ENCODE assay signal across 8 cellular contexts in the genomic region with DNA sequence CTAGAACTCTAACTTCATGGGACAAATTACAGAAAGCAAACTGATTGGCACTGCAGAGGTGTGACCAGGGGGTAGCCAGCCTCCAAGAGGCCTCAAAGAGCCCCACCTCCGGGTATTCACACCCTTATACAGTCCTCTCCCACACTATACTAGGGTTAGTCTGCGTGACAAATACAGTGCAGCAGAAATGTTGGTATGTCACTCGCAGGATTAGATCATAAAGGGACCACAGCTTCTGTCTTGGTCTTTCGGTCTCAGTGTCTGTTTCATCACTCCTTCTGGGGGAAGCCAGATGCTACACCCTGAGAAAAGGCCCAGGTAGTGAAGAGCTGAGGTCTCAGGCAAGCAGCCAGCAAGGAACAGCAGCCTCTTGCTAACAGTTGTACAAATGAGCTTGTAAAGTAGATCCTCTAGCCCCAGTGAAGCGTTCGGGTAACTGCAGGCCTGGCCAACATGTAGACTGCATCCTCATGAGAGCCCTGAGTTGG.
DNase-seq lines count a peak whose midpoint lies in the region; ATAC-seq and TF ChIP-seq lines count a peak whose summit lies in the region.

No MANE protein-coding gene starts in this region.

- no peaks in the 10 kb centered on the region for H3K27me3 Mint-ChIP-seq in central memory CD8-positive, alpha-beta T cell

- peaks cover 7% of the 10 kb centered on the region for H3K36me3 ChIP-seq in GM06990 (ENCODE audit: control insufficient read depth, insufficient read depth, low read length)

- DNase-seq in GM06990 (ENCODE audit: extremely low read depth, insufficient read length) (peak; percentile 65), UCSD-AML1 (lab: John Stamatoyannopoulos, UW; ENCODE audit: unreplicated experiment) (no peak), CD1c-positive myeloid dendritic cell (ENCODE audit: extremely low spot score) (no peak), HEK293T (ENCODE audit: extremely low spot score) (no peak)
- DNase-seq in central memory CD8-positive, alpha-beta T cell (ENCODE audit: low spot score in 2 of 2): no peak
- DNase-seq in central memory CD4-positive, alpha-beta T cell: no peak

- H3K4me3 ChIP-seq in GM06990 (replicated peaks; ENCODE audit: low read depth, low read length): no peak overlapping the region

- ATAC-seq in GM19395 (IDR thresholded peaks at IDR 0.05; ENCODE audit: unreplicated experiment): peak; percentile 89
- peak; percentile 75 for ATAC-seq in HG03108 (IDR thresholded peaks at IDR 0.05; ENCODE audit: unreplicated experiment)
- peak; percentile 79 for ATAC-seq in central memory CD8-positive, alpha-beta T cell (replicated peaks; ENCODE audit: extremely low read depth, poor library complexity, severe bottlenecking)

- POLR2A ChIA-PET in HEK293T (lab: Yijun Ruan, JAX): no interaction called here

- H3K27me3 ChIP-seq in GM06990 (replicated peaks; ENCODE audit: control insufficient read depth, insufficient read depth, low read length): no peaks in the 10 kb centered on the region

- no peaks in the 10 kb centered on the region for H3K9me3 Mint-ChIP-seq in central memory CD8-positive, alpha-beta T cell

- H3K27ac Mint-ChIP-seq in central memory CD8-positive, alpha-beta T cell (ENCODE audit: low read depth): peak overlapping the region; percentile 76

- TF ChIP-seq CTCF in GM06990 (IDR thresholded peaks at IDR 0.05; ENCODE audit: insufficient read depth, low read length, poor library complexity, severe bottlenecking): no peak

- H3K4me3 Mint-ChIP-seq in central memory CD8-positive, alpha-beta T cell: no peak overlapping the region

- H3K4me1 Mint-ChIP-seq in central memory CD8-positive, alpha-beta T cell: peaks cover 11% of the 10 kb centered on the region

- CTCF ChIA-PET in HEK293T (lab: Yijun Ruan, JAX): interaction anchor here (1.2 kb wide), 1 partner anchor 22 kb away, joined by 4 read pairs; no protein-coding TSS in a partner anchor

- peaks cover 75% of the 10 kb centered on the region for H3K36me3 Mint-ChIP-seq in central memory CD8-positive, alpha-beta T cell (ENCODE audit: insufficient read depth)

TF ChIP-seq in HEK293T, 16 proteins besides CTCF, POLR2A, EP300 and RAD21:
- TF ChIP-seq, protein P1, sequence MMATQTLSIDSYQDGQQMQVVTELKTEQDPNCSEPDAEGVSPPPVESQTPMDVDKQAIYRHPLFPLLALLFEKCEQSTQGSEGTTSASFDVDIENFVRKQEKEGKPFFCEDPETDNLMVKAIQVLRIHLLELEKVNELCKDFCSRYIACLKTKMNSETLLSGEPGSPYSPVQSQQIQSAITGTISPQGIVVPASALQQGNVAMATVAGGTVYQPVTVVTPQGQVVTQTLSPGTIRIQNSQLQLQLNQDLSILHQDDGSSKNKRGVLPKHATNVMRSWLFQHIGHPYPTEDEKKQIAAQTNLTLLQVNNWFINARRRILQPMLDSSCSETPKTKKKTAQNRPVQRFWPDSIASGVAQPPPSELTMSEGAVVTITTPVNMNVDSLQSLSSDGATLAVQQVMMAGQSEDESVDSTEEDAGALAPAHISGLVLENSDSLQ (IDR thresholded peaks at IDR 0.05): no peak
- TF ChIP-seq ZNF384 (IDR thresholded peaks at IDR 0.05): no peak
- no peak for TF ChIP-seq FOXA1 (IDR thresholded peaks at IDR 0.05)
- TF ChIP-seq ELF4 (IDR thresholded peaks at IDR 0.05): no peak
- TF ChIP-seq L3MBTL2 (conservative IDR thresholded peaks at IDR 0.05): no peak
- no peak for TF ChIP-seq TARDBP (IDR thresholded peaks at IDR 0.05)
- TF ChIP-seq NFRKB (IDR thresholded peaks at IDR 0.05): no peak
- TF ChIP-seq SP1 (IDR thresholded peaks at IDR 0.05): no peak
- TF ChIP-seq BHLHE40 (IDR thresholded peaks at IDR 0.05; ENCODE audit: borderline replicate concordance): no peak
- no peak for TF ChIP-seq LEF1 (IDR thresholded peaks at IDR 0.05; ENCODE audit: borderline replicate concordance)
- TF ChIP-seq ARNT (IDR thresholded peaks at IDR 0.05): no peak
- TF ChIP-seq CTBP1 (IDR thresholded peaks at IDR 0.05; ENCODE audit: borderline replicate concordance): no peak
- no peak for TF ChIP-seq HDGF (IDR thresholded peaks at IDR 0.05; ENCODE audit: borderline replicate concordance)
- no peak for TF ChIP-seq FOXK2 (IDR thresholded peaks at IDR 0.05)
- no peak for TF ChIP-seq SUZ12 (IDR thresholded peaks at IDR 0.05)
- TF ChIP-seq FOXM1 (IDR thresholded peaks at IDR 0.05; ENCODE audit: borderline replicate concordance): no peak
